Comparison of ENCODE assay signal across 16 cellular contexts in the genomic region with DNA sequence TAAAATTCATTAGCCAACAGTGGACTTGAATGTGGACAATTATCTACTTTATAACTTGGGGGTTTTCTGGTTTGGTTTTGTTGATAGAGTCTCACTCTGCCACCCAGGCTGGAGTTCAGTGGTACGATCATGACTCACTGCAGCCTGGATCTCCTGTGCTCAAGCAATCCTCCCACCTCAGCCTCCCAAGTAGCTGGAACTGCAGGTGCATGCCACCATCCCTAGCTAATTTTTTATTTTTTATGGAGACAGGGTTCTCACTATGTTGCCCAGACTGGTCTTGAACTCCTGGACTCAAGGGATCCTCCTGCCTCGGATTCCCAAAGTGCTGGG. TPM values are rescaled to one million over a fixed set of nuclear protein-coding genes. Genes with fewer than 3 reads are reported as not detected.
DNase-seq lines count a peak whose midpoint lies in the region; ATAC-seq and TF ChIP-seq lines count a peak whose summit lies in the region.
"Had no signal": no experiment of that assay in that cellular context is flagged by ENCODE, and none has a peak within 500 bp of the region (broad histone marks: within the 10 kb centered on the region; RNA-seq: fewer than 3 reads in every experiment).

No MANE protein-coding gene starts in this region.

- H3K9ac ChIP-seq in BLaER1 treated with 17β-estradiol and CSF1 and Interleukin-3, amounts not matched to agents 10 nM and 100 nM, result peak overlapping the region; percentile 54 to 84 (median 75); a peak in 20 of 22 replicates
- H3K9ac ChIP-seq in KMS-11, result no peak overlapping the region; the same call in 1 of the 2 replicates
- no peak overlapping the region for H3K9ac ChIP-seq in neuronal stem cell (ENCODE audit: low read depth, low read length, poor library complexity)
- H3K9ac ChIP-seq: GM23248 had no signal

- no peak overlapping the region for H3K14ac ChIP-seq in neuronal stem cell (ENCODE audit: low read length)

- H3K9me3 Mint-ChIP-seq in dendritic cell treated with granulocyte-macrophage colony-stimulating factor and Interleukin-4, amounts not matched to agents 40 ng/mL and 50 ng/mL, for 4 days, result no peaks in the 10 kb centered on the region
- H3K9me3 Mint-ChIP-seq in CD8-positive, alpha-beta memory T cell, result no peaks in the 10 kb centered on the region
- no peaks in the 10 kb centered on the region for H3K9me3 Mint-ChIP-seq in stimulated activated naive CD8-positive, alpha-beta T cell treated with anti-CD3 and anti-CD28 coated beads, Interleukin-15, amount 100 ng/mL, for 72 hours
- H3K9me3 Mint-ChIP-seq: CD4-positive, alpha-beta T cell had no signal

- DNase-seq in neuronal stem cell (ENCODE audit: low spot score), result no peak
- DNase-seq in posterior vena cava (ENCODE audit: low spot score), result no peak
- DNase-seq in CD8-positive, alpha-beta memory T cell, result no peak
- DNase-seq in stimulated activated naive CD8-positive, alpha-beta T cell treated with anti-CD3 and anti-CD28 coated beads, Interleukin-15, amount 100 ng/mL, for 72 hours, result no peak
- no peak for DNase-seq in left colon
- DNase-seq: CD4-positive, alpha-beta T cell; DMS79; GM23248; NCI-H1048; NCI-H2107 had no signal

- peak overlapping the region; percentile 62 to 95 (median 85); a peak in 21 of 22 replicates for H3K27ac ChIP-seq in BLaER1 treated with 17β-estradiol and CSF1 and Interleukin-3, amounts not matched to agents 10 nM and 100 nM
- H3K27ac ChIP-seq in KMS-11 (peak overlapping the region; percentile 51; the same call in 1 of the 2 replicates), neuronal stem cell (replicated peaks; ENCODE audit: low read length) (no peak overlapping the region)
- H3K27ac ChIP-seq in CD8-positive, alpha-beta memory T cell (ENCODE audit: low read depth, low read length), result no peak overlapping the region
- H3K27ac ChIP-seq: A549, GM23248 had no signal

- TF ChIP-seq CTCF in KMS-11 (conservative IDR thresholded peaks at IDR 0.05; ENCODE audit: low read depth, low read length), result no peak

- no peaks in the 10 kb centered on the region for H3K79me2 ChIP-seq in KMS-11 (ENCODE audit: insufficient read depth, low read depth)

- H2AFZ ChIP-seq in KMS-11 (ENCODE audit: low read depth) (peak overlapping the region; percentile 56; the same call in 1 of the 2 replicates), neuronal stem cell (ENCODE audit: low read length) (peak overlapping the region; percentile 39)
- H2AFZ ChIP-seq: GM23248 had no signal

- H2BK5ac ChIP-seq in neuronal stem cell (ENCODE audit: low read length), result no peak overlapping the region

- no peaks in the 10 kb centered on the region for H4K20me1 ChIP-seq in BLaER1 treated with 17β-estradiol and CSF1 and Interleukin-3, amounts not matched to agents 10 nM and 100 nM
- no peaks in the 10 kb centered on the region for H4K20me1 ChIP-seq in KMS-11 (ENCODE audit: insufficient read depth)

- peak overlapping the region; percentile 58 to 88 (median 69) for H3K4me2 ChIP-seq in BLaER1 treated with 17β-estradiol and CSF1 and Interleukin-3, amounts not matched to agents 10 nM and 100 nM
- H3K4me2 ChIP-seq in KMS-11 (peak overlapping the region; percentile 63; the same call in 1 of the 2 replicates), neuronal stem cell (ENCODE audit: insufficient read depth, low read length, poor library complexity, severe bottlenecking) (no peak overlapping the region)
- H3K4me2 ChIP-seq: A549 had no signal

- H4K8ac ChIP-seq in neuronal stem cell (ENCODE audit: low read depth, low read length), result no peak overlapping the region

- H3K4me1 Mint-ChIP-seq in dendritic cell treated with granulocyte-macrophage colony-stimulating factor and Interleukin-4, amounts not matched to agents 40 ng/mL and 50 ng/mL, for 4 days (ENCODE audit: low read depth), result peaks cover 37% of the 10 kb centered on the region
- H3K4me1 Mint-ChIP-seq in CD8-positive, alpha-beta memory T cell, result no peaks in the 10 kb centered on the region
- no peaks in the 10 kb centered on the region for H3K4me1 Mint-ChIP-seq in stimulated activated naive CD8-positive, alpha-beta T cell treated with anti-CD3 and anti-CD28 coated beads, Interleukin-15, amount 100 ng/mL, for 72 hours

- H3K4me3 Mint-ChIP-seq in dendritic cell treated with granulocyte-macrophage colony-stimulating factor and Interleukin-4, amounts not matched to agents 40 ng/mL and 50 ng/mL, for 4 days, result no peak overlapping the region
- no peak overlapping the region for H3K4me3 Mint-ChIP-seq in CD8-positive, alpha-beta memory T cell
- H3K4me3 Mint-ChIP-seq in stimulated activated naive CD8-positive, alpha-beta T cell treated with anti-CD3 and anti-CD28 coated beads, Interleukin-15, amount 100 ng/mL, for 72 hours, result no peak overlapping the region
- H3K4me3 Mint-ChIP-seq: CD4-positive, alpha-beta T cell had no signal

- H3K9me3 ChIP-seq in BLaER1 treated with 17β-estradiol and CSF1 and Interleukin-3, amounts not matched to agents 10 nM and 100 nM (replicated peaks in 1 of 11), result no peaks in the 10 kb centered on the region
- H3K9me3 ChIP-seq in neuronal stem cell (replicated peaks in 1 of 2; ENCODE audit: control insufficient read depth in 2 of 2, insufficient read depth in 1 of 2, low read depth in 1 of 2, low read length in 2 of 2), result no peaks in the 10 kb centered on the region
- no peaks in the 10 kb centered on the region for H3K9me3 ChIP-seq in CD8-positive, alpha-beta memory T cell (ENCODE audit: low read length)
- H3K9me3 ChIP-seq: A549 had no signal

- WGBS in neuronal stem cell (ENCODE audit: extremely low coverage in 2 of 2, insufficient read length in 2 of 2, insufficient replicate concordance in 1 of 2), 2 donors, result no CpG with 5 or more reads among the region's 2 CpGs

- peaks cover 12 to 82% (median 57%) of the 10 kb centered on the region in 10 experiments for H3K4me1 ChIP-seq in BLaER1 treated with 17β-estradiol and CSF1 and Interleukin-3, amounts not matched to agents 10 nM and 100 nM
- H3K4me1 ChIP-seq in KMS-11 (ENCODE audit: low read depth, poor library complexity, severe bottlenecking) (peaks cover 56% of the 10 kb centered on the region), neuronal stem cell (ENCODE audit: control insufficient read depth in 2 of 2, insufficient read depth in 1 of 2, low read depth in 1 of 2, low read length in 2 of 2) (no peaks in the 10 kb centered on the region)
- no peaks in the 10 kb centered on the region for H3K4me1 ChIP-seq in CD8-positive, alpha-beta memory T cell (ENCODE audit: insufficient read depth, low read length)

- peak overlapping the region in 2 of 10 experiments; percentile 18 to 29; a peak in 1 of 20 replicates for H3K4me3 ChIP-seq in BLaER1 treated with 17β-estradiol and CSF1 and Interleukin-3, amounts not matched to agents 10 nM and 100 nM
- no peak overlapping the region for H3K4me3 ChIP-seq in KMS-11 (IDR thresholded peaks at IDR 0.05; ENCODE audit: insufficient read depth, low read depth, low read length)
- no peak overlapping the region for H3K4me3 ChIP-seq in neuronal stem cell (ENCODE audit: low read length in 2 of 2)
- H3K4me3 ChIP-seq in CD8-positive, alpha-beta memory T cell (ENCODE audit: low read length), result no peak overlapping the region
- H3K4me3 ChIP-seq: A549, GM12878, GM23248 had no signal

- no peak overlapping the region for H2BK15ac ChIP-seq in neuronal stem cell (ENCODE audit: low read length)

- no peak overlapping the region for H2BK12ac ChIP-seq in neuronal stem cell (ENCODE audit: low read length)

- H3K23ac ChIP-seq in neuronal stem cell (ENCODE audit: low read depth, low read length, poor library complexity), result no peak overlapping the region

- intact Hi-C loops in dendritic cell treated with granulocyte-macrophage colony-stimulating factor and Interleukin-4, amounts not matched to agents 40 ng/mL and 50 ng/mL, for 4 days (cut with micrococcal nuclease), result loop anchor here (5.0 kb wide), 1 partner anchor 38 kb away; no protein-coding TSS in a partner anchor
- intact Hi-C loops in posterior vena cava (cut with DNase I), result no loop called here
- intact Hi-C loops in left colon (cut with DNase I, micrococcal nuclease), result loop anchor here in 1 of 2 donors (10.0 kb wide), 1 partner anchor 105 kb away; no protein-coding TSS in a partner anchor

- H3K27ac Mint-ChIP-seq in dendritic cell treated with granulocyte-macrophage colony-stimulating factor and Interleukin-4, amounts not matched to agents 40 ng/mL and 50 ng/mL, for 4 days, result peak overlapping the region; percentile 69
- H3K27ac Mint-ChIP-seq in CD8-positive, alpha-beta memory T cell, result peak overlapping the region in 1 of 8 donors; percentile 29
- H3K27ac Mint-ChIP-seq in stimulated activated naive CD8-positive, alpha-beta T cell treated with anti-CD3 and anti-CD28 coated beads, Interleukin-15, amount 100 ng/mL, for 72 hours, result no peak overlapping the region
- H3K27ac Mint-ChIP-seq: CD4-positive, alpha-beta T cell had no signal

- H3K36me3 ChIP-seq in BLaER1 treated with 17β-estradiol and CSF1 and Interleukin-3, amounts not matched to agents 10 nM and 100 nM, result no peaks in the 10 kb centered on the region
- H3K36me3 ChIP-seq in KMS-11 (ENCODE audit: insufficient read depth) (no peaks in the 10 kb centered on the region), neuronal stem cell (replicated peaks in 1 of 2; ENCODE audit: control insufficient read depth in 2 of 2, insufficient read depth in 2 of 2, low read length in 2 of 2) (no peaks in the 10 kb centered on the region)
- H3K36me3 ChIP-seq in CD8-positive, alpha-beta memory T cell (ENCODE audit: insufficient read depth, low read length), result no peaks in the 10 kb centered on the region

- no peaks in the 10 kb centered on the region for H3K27me3 Mint-ChIP-seq in dendritic cell treated with granulocyte-macrophage colony-stimulating factor and Interleukin-4, amounts not matched to agents 40 ng/mL and 50 ng/mL, for 4 days
- peaks cover 3% of the 10 kb centered on the region in 2 donors for H3K27me3 Mint-ChIP-seq in CD8-positive, alpha-beta memory T cell
- no peaks in the 10 kb centered on the region for H3K27me3 Mint-ChIP-seq in stimulated activated naive CD8-positive, alpha-beta T cell treated with anti-CD3 and anti-CD28 coated beads, Interleukin-15, amount 100 ng/mL, for 72 hours
- H3K27me3 Mint-ChIP-seq: CD4-positive, alpha-beta T cell had no signal

- H3K18ac ChIP-seq in neuronal stem cell (ENCODE audit: low read length), result no peak overlapping the region

- no peaks in the 10 kb centered on the region for H3K27me3 ChIP-seq in BLaER1 treated with 17β-estradiol and CSF1 and Interleukin-3, amounts not matched to agents 10 nM and 100 nM
- H3K27me3 ChIP-seq in KMS-11 (ENCODE audit: insufficient read depth, low read depth), result no peaks in the 10 kb centered on the region
- no peaks in the 10 kb centered on the region for H3K27me3 ChIP-seq in neuronal stem cell (ENCODE audit: control insufficient read depth in 3 of 3, insufficient read depth in 3 of 3, low read depth in 1 of 3, low read length in 3 of 3)
- H3K27me3 ChIP-seq in CD8-positive, alpha-beta memory T cell (ENCODE audit: insufficient read depth, low read length, poor library complexity, severe bottlenecking), result no peaks in the 10 kb centered on the region

- no peak overlapping the region for H3K4ac ChIP-seq in neuronal stem cell (ENCODE audit: low read length)

- H2AK5ac ChIP-seq in neuronal stem cell (ENCODE audit: low read depth, low read length), result no peak overlapping the region

- CTCF ChIA-PET in CD8-positive, alpha-beta memory T cell (lab: Charles Lee), result no interaction called here

- no peaks in the 10 kb centered on the region for H3K79me1 ChIP-seq in neuronal stem cell (ENCODE audit: low read depth, low read length)

- H4K91ac ChIP-seq in neuronal stem cell (ENCODE audit: low read depth, low read length, poor library complexity), result no peak overlapping the region

- ATAC-seq in stimulated activated naive CD8-positive, alpha-beta T cell treated with anti-CD3 and anti-CD28 coated beads, Interleukin-15, amount 100 ng/mL, for 72 hours, result no peak
- ATAC-seq in left colon, result no peak
- ATAC-seq: A549, GM12878, SK-N-SH treated with all-trans-retinoic acid at 6 μM for 48 hours had no signal

- H3K36me3 Mint-ChIP-seq in dendritic cell treated with granulocyte-macrophage colony-stimulating factor and Interleukin-4, amounts not matched to agents 40 ng/mL and 50 ng/mL, for 4 days (ENCODE audit: low read depth), result no peaks in the 10 kb centered on the region
- no peaks in the 10 kb centered on the region for H3K36me3 Mint-ChIP-seq in CD8-positive, alpha-beta memory T cell

- POLR2A ChIA-PET in CD8-positive, alpha-beta memory T cell (lab: Charles Lee), result no interaction called here

- H2BK120ac ChIP-seq in neuronal stem cell (ENCODE audit: low read depth, low read length), result no peak overlapping the region

RNA-seq across cellular contexts. Expression of gene ELF2, which starts 12.4 kb away (rescaled TPM):
- polyA plus RNA-seq in neuronal stem cell (2013, experiment 1 of 2), result 22.2 TPM
- polyA plus RNA-seq in neuronal stem cell (2013, experiment 2 of 2), result 22.4 TPM
- total RNA-seq in posterior vena cava (10 to 100 TPM; 52.0 to 56.8 TPM), left colon (10 to 100 TPM; 32.6 TPM)
- 10 to 100 TPM; 26.6 to 27.4 TPM for total RNA-seq in CD8-positive, alpha-beta memory T cell
- 32.5 TPM for polyA plus RNA-seq in CD8-positive, alpha-beta memory T cell

Comparison
In these comparisons a context has a peak if more than half of its experiments do, and no peak if none do; other contexts are left out.
1. H3K27ac ChIP-seq: peak in BLaER1 treated with 17β-estradiol and CSF1 and Interleukin-3, amounts not matched to agents 10 nM and 100 nM (11 of 11) and KMS-11 (single experiment); none in neuronal stem cell (single experiment) and CD8-positive, alpha-beta memory T cell (single experiment).
2. H3K9ac ChIP-seq: peak in BLaER1 treated with 17β-estradiol and CSF1 and Interleukin-3, amounts not matched to agents 10 nM and 100 nM (11 of 11); none in KMS-11 (single experiment) and neuronal stem cell (single experiment).